Comparison of ENCODE assay signal across 7 cellular contexts in the genomic region with DNA sequence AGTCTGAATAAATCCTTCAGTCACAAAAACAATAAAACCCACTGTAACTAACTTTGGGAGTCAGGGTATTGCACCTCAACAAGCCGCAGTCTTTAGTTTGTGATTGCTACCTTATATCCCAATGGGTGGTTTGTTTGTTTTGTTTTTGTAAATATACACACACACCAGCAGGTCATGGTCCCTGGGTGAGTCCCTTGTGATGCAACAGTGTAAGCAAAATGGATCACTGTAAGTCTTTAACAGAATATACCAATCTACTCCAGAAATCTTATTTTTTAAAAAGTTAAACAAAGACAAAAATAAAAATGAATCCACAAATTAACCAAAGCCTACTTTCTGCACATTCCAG. TPM values are rescaled to one million over a fixed set of nuclear protein-coding genes. Genes with fewer than 3 reads are reported as not detected.
DNase-seq lines count a peak whose midpoint lies in the region; ATAC-seq, FAIRE-seq and TF ChIP-seq lines count a peak whose summit lies in the region.
"Not testable (repeated sequence)": the region's sequence is repeated elsewhere in the genome, so short reads cannot be mapped to it uniquely, and the experiment has no call there.

No MANE protein-coding gene starts in this region.

- H3K4me3 Mint-ChIP-seq in CD4-positive, CD25-positive, alpha-beta regulatory T cell; T-cell; activated T-cell treated with anti-CD3 and anti-CD28 coated beads, Interleukin-2, amount 50 U/mL, for 24 hours; natural killer cell: not testable (repeated sequence)

- peaks cover 25% of the 10 kb centered on the region for H3K79me2 ChIP-seq in HepG2 (ENCODE audit: insufficient read depth, low read length)

- H3K27ac ChIP-seq in CD4-positive, CD25-positive, alpha-beta regulatory T cell (ENCODE audit: insufficient read depth, low read length, poor library complexity, severe bottlenecking) = peak overlapping the region; percentile 16
- H3K27ac ChIP-seq in cardiac muscle cell (peak overlapping the region; percentile 22), HepG2 (ENCODE audit: extremely low read length, insufficient read depth, low read length) (peak overlapping the region; percentile 31)

- peak in 1 of 2 experiments; percentile 66; a peak in 2 of 4 replicates for TF ChIP-seq EP300 in HepG2 (IDR thresholded peaks at IDR 0.05; ENCODE audit: low read depth in 2 of 2, low read length in 2 of 2)
- TF ChIP-seq EP300 in HepG2 (CRISPR knock-in tag; IDR thresholded peaks at IDR 0.05; ENCODE audit: borderline replicate concordance) = not testable (repeated sequence)

- not testable (repeated sequence) for TF ChIP-seq CTCF in cardiac muscle cell (IDR thresholded peaks at IDR 0.05; ENCODE audit: low read depth, low read length); HepG2 (CRISPR knock-in tag; IDR thresholded peaks at IDR 0.05); natural killer cell (IDR thresholded peaks at IDR 0.05)

- TF ChIP-seq POLR2A in GM18505 (IDR thresholded peaks at IDR 0.05; ENCODE audit: borderline replicate concordance, extremely low read depth, insufficient read depth, insufficient read length) = peak; percentile 7
- not testable (repeated sequence) for TF ChIP-seq POLR2A in HepG2 (IDR thresholded peaks at IDR 0.05; ENCODE audit: insufficient read depth in 1 of 2, low read depth in 2 of 2, low read length in 2 of 2)

- H3K27ac Mint-ChIP-seq in CD4-positive, CD25-positive, alpha-beta regulatory T cell = peak overlapping the region in 1 of 3 donors; percentile 43
- H3K27ac Mint-ChIP-seq in T-cell = peak overlapping the region; percentile 36 to 61
- peak overlapping the region; percentile 62 for H3K27ac Mint-ChIP-seq in activated T-cell treated with anti-CD3 and anti-CD28 coated beads, Interleukin-2, amount 50 U/mL, for 24 hours
- peak overlapping the region; percentile 62 to 88 for H3K27ac Mint-ChIP-seq in natural killer cell

- H3K36me3 ChIP-seq in CD4-positive, CD25-positive, alpha-beta regulatory T cell (ENCODE audit: control insufficient read depth, insufficient read depth, low read length) = peaks cover 90% of the 10 kb centered on the region
- peaks cover 46% of the 10 kb centered on the region for H3K36me3 ChIP-seq in cardiac muscle cell
- H3K36me3 ChIP-seq in HepG2 (replicated peaks in 1 of 2; ENCODE audit: control insufficient read depth in 1 of 2, insufficient read depth in 2 of 2, low read length in 2 of 2) = not testable (repeated sequence)

- H3K4me1 Mint-ChIP-seq in CD4-positive, CD25-positive, alpha-beta regulatory T cell = peaks cover 11 to 23% (median 21%) of the 10 kb centered on the region in 4 donors
- peaks cover 21 to 33% (median 28%) of the 10 kb centered on the region in 3 donors for H3K4me1 Mint-ChIP-seq in T-cell
- H3K4me1 Mint-ChIP-seq in activated T-cell treated with anti-CD3 and anti-CD28 coated beads, Interleukin-2, amount 50 U/mL, for 24 hours (ENCODE audit: low read depth) = peaks cover 30% of the 10 kb centered on the region
- H3K4me1 Mint-ChIP-seq in natural killer cell = peaks cover 33 to 54% of the 10 kb centered on the region in 2 donors

- intact Hi-C loops in HepG2 (cut with micrococcal nuclease; ENCODE audit: unreplicated experiment); natural killer cell (cut with micrococcal nuclease): not testable (repeated sequence)

- not testable (repeated sequence) for H3K9ac ChIP-seq in HepG2 (ENCODE audit: insufficient read depth, low read depth, low read length)

- TF ChIP-seq RAD21 in HepG2 (CRISPR knock-in tag; IDR thresholded peaks at IDR 0.05) = not testable (repeated sequence)

- CTCF ChIA-PET in T-cell (lab: Charles Lee); HepG2 (lab: Yijun Ruan, JAX; ENCODE audit: low intra/inter-chr PET ratio, low total read pairs): not testable (repeated sequence)

- H3K4me2 ChIP-seq in HepG2 (ENCODE audit: low read depth, low read length) = peak overlapping the region; percentile 35; the same call in 1 of the 2 replicates

- peak; percentile 79 for FAIRE-seq in HepG2 (lab: Jason Lieb, UNC)

- peaks cover 26% of the 10 kb centered on the region for H3K36me3 Mint-ChIP-seq in CD4-positive, CD25-positive, alpha-beta regulatory T cell
- peaks cover 51% of the 10 kb centered on the region for H3K36me3 Mint-ChIP-seq in T-cell
- peaks cover 97% of the 10 kb centered on the region for H3K36me3 Mint-ChIP-seq in activated T-cell treated with anti-CD3 and anti-CD28 coated beads, Interleukin-2, amount 50 U/mL, for 24 hours (ENCODE audit: low read depth)
- H3K36me3 Mint-ChIP-seq in natural killer cell = not testable (repeated sequence)

- H3K4me1 ChIP-seq in CD4-positive, CD25-positive, alpha-beta regulatory T cell (ENCODE audit: control insufficient read depth, insufficient read depth, low read length, poor library complexity, severe bottlenecking) = not testable (repeated sequence)
- peaks cover 16% of the 10 kb centered on the region for H3K4me1 ChIP-seq in cardiac muscle cell (ENCODE audit: low read depth)
- H3K4me1 ChIP-seq in HepG2 (ENCODE audit: insufficient read depth, low read length) = peaks cover 66% of the 10 kb centered on the region

- H3K4me3 ChIP-seq in CD4-positive, CD25-positive, alpha-beta regulatory T cell (ENCODE audit: low read depth, low read length); cardiac muscle cell; HepG2 (replicated peaks in 1 of 3; ENCODE audit: insufficient read depth in 1 of 3, low read depth in 2 of 3, low read length in 3 of 3): not testable (repeated sequence)

- not testable (repeated sequence) for H4K20me1 ChIP-seq in HepG2 (ENCODE audit: insufficient read depth, low read length)

- POLR2A ChIA-PET in T-cell (lab: Charles Lee); HepG2 (lab: Yijun Ruan, JAX): not testable (repeated sequence)

- BruUV-seq in HepG2 (replicated peaks; lab: Mats Ljungman, UMichigan) = not testable (repeated sequence)

- DNase-seq in CD4-positive, CD25-positive, alpha-beta regulatory T cell; T-cell; activated T-cell treated with anti-CD3 and anti-CD28 coated beads, Interleukin-2, amount 50 U/mL, for 24 hours; cardiac muscle cell (ENCODE audit: low read depth in 1 of 2, low spot score in 1 of 2); natural killer cell: not testable (repeated sequence)
- DNase-seq in HepG2 (ENCODE audit: low spot score) = peak; percentile 70

- H2AFZ ChIP-seq in HepG2 (ENCODE audit: low read length) = not testable (repeated sequence)

- ATAC-seq in CD4-positive, CD25-positive, alpha-beta regulatory T cell (ENCODE audit: low read depth in 2 of 2); GM18505 (IDR thresholded peaks at IDR 0.05; ENCODE audit: unreplicated experiment); T-cell (replicated peaks in 1 of 4); natural killer cell: not testable (repeated sequence)
- ATAC-seq in HepG2 = peak; percentile 74

- not testable (repeated sequence) for H3K27me3 ChIP-seq in CD4-positive, CD25-positive, alpha-beta regulatory T cell (ENCODE audit: control insufficient read depth, insufficient read depth, low read length); cardiac muscle cell; HepG2 (ENCODE audit: control insufficient read depth in 1 of 2, insufficient read depth in 2 of 2, low read length in 2 of 2)

- not testable (repeated sequence) for H3K9me3 ChIP-seq in CD4-positive, CD25-positive, alpha-beta regulatory T cell (ENCODE audit: control insufficient read depth in 2 of 2, low read length in 2 of 2); cardiac muscle cell (ENCODE audit: low read depth); HepG2 (ENCODE audit: low read length)

- not testable (repeated sequence) for H3K9me3 Mint-ChIP-seq in CD4-positive, CD25-positive, alpha-beta regulatory T cell; T-cell; activated T-cell treated with anti-CD3 and anti-CD28 coated beads, Interleukin-2, amount 50 U/mL, for 24 hours; natural killer cell

- in situ Hi-C loops in HepG2 (cut with HindIII; ENCODE audit: extremely low pct_ligation_motif_present, low pct_unique_long_range_greater_than_20kb) = not testable (repeated sequence)

- WGBS in HepG2 (ENCODE audit: low lambda C conversion rate) = 11% methylated on average over 1 of the region's 1 CpG

- H3K27me3 Mint-ChIP-seq in CD4-positive, CD25-positive, alpha-beta regulatory T cell; T-cell; activated T-cell treated with anti-CD3 and anti-CD28 coated beads, Interleukin-2, amount 50 U/mL, for 24 hours; natural killer cell (ENCODE audit: low read depth in 2 of 2): not testable (repeated sequence)

RNA-seq across cellular contexts. Expression of gene RAB14, which starts 22.3 kb away (rescaled TPM):
- 56.8 TPM for total RNA-seq in CD4-positive, CD25-positive, alpha-beta regulatory T cell
- polyA plus RNA-seq in CD4-positive, CD25-positive, alpha-beta regulatory T cell = 10 to 100 TPM; 36.8 to 54.7 (median 45.1) TPM
- total RNA-seq in T-cell = 10 to 100 TPM; 42.4 to 56.6 (median 50.5) TPM
- total RNA-seq in cardiac muscle cell = 16.5 and 17.4 TPM in 2 replicates
- polyA plus RNA-seq in cardiac muscle cell = 54.2 and 68.0 TPM in 2 replicates
- 19.3 and 42.2 TPM in 2 replicates for total RNA-seq in HepG2 (2016; rRNA removed; fragmentation: Illumina TruSeq; extraction: Trizol)
- 2.8 and 4.0 TPM in 2 replicates for total RNA-seq in HepG2 (2016; cell fraction: cytosol; rRNA removed; fragmentation: Illumina TruSeq; extraction: Trizol; ENCODE audit: low read depth)
- total RNA-seq in HepG2 (2016; cell fraction: insoluble cytoplasmic fraction; rRNA removed; fragmentation: Illumina TruSeq; extraction: Trizol) = 18.4 and 42.0 TPM in 2 replicates
- 18.7 and 20.5 TPM in 2 replicates for total RNA-seq in HepG2 (2016; cell fraction: membrane; rRNA removed; fragmentation: Illumina TruSeq; extraction: Trizol)
- total RNA-seq in HepG2 (2016; cell fraction: nucleus; rRNA removed; fragmentation: Illumina TruSeq; extraction: Trizol) = 24.4 and 28.8 TPM in 2 replicates
- polyA plus RNA-seq in HepG2 (2011; rRNA removed) = 15.3 and 17.4 TPM in 2 replicates
- 6.4 and 13.9 TPM in 2 replicates for polyA plus RNA-seq in HepG2 (2011; cell fraction: cytosol; rRNA removed)
- polyA plus RNA-seq in HepG2 (2011; cell fraction: nucleus; rRNA removed) = 9.5 and 11.9 TPM in 2 replicates
- 31.9 and 33.9 TPM in 2 replicates for polyA plus RNA-seq in HepG2 (2012)
- 2.7 and 2.8 TPM in 2 replicates for polyA plus RNA-seq in HepG2 (2016; cell fraction: cytosol; fragmentation: Illumina TruSeq; extraction: Trizol; ENCODE audit: low read depth)
- 58.3 and 63.3 TPM in 2 replicates for polyA plus RNA-seq in HepG2 (2016; cell fraction: insoluble cytoplasmic fraction; fragmentation: Illumina TruSeq; extraction: Trizol; ENCODE audit: low read depth)
- 12.2 and 12.7 TPM in 2 replicates for polyA plus RNA-seq in HepG2 (2016; cell fraction: membrane; fragmentation: Illumina TruSeq; extraction: Trizol; ENCODE audit: low read depth)
- polyA plus RNA-seq in HepG2 (2016; cell fraction: nucleus; fragmentation: Illumina TruSeq; extraction: Trizol; ENCODE audit: insufficient read depth, low read depth) = 39.9 TPM in 2 replicates
- 8.0 and 11.9 TPM in 2 replicates for polyA minus RNA-seq in HepG2 (2011; rRNA and poly(A)+ RNA removed; ENCODE audit: low replicate concordance)
- 14.1 and 21.2 TPM in 2 replicates for polyA minus RNA-seq in HepG2 (2011; cell fraction: cytosol; rRNA and poly(A)+ RNA removed)
- 18.9 and 25.6 TPM in 2 replicates for polyA minus RNA-seq in HepG2 (2011; cell fraction: nucleus; rRNA and poly(A)+ RNA removed)
- 10 to 100 TPM; 46.2 to 67.6 (median 57.3) TPM for total RNA-seq in natural killer cell
